Comparison of ENCODE assay signal across 6 cellular contexts in genomic region chr1:107231291-107231690, GRCh38.
"Had no signal": no experiment of that assay in that cellular context is flagged by ENCODE, and none has a peak within 500 bp of the region (broad histone marks: within the 10 kb centered on the region; RNA-seq: fewer than 3 reads in every experiment).

No MANE protein-coding gene starts in this region.

- H3K9ac ChIP-seq: KMS-11 had no signal

- H3K4me3 ChIP-seq: K562 had no signal

- H3K27ac ChIP-seq: HL-60, KMS-11 had no signal

- H3K4me2 ChIP-seq: KMS-11 had no signal

- DNase-seq: IMR-90, KBM-7, KG1 had no signal
